Comparison of ENCODE assay signal across 14 cellular contexts in the genomic region with DNA sequence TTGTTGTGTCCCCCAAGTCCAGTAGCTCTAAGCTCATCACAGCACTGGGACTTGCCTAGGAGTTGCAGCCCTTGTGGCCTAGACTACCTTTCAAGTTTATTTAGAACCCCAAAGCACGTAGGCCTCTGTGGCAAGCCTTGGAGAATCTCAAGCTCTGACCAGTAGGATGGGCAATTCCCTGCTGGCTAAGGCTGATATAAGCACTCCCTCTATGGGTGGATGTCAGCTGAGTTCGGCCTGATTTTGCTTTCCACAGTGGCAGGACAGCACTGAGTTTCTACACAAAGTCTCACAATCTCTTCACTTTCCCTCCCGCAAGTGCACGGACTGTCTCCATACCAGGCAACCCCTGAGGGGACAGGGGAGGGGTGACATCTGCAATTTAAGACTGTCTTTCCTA.
DNase-seq lines count a peak whose midpoint lies in the region; ATAC-seq and TF ChIP-seq lines count a peak whose summit lies in the region.
"Had no signal": no experiment of that assay in that cellular context is flagged by ENCODE, and none has a peak within 500 bp of the region (broad histone marks: within the 10 kb centered on the region; RNA-seq: fewer than 3 reads in every experiment).

No MANE protein-coding gene starts in this region.

- H3K9me3 ChIP-seq in PC-9 (ENCODE audit: insufficient read depth, low read depth), result no peaks in the 10 kb centered on the region
- H3K9me3 ChIP-seq: BLaER1 had no signal

- BruUV-seq in PC-9 (replicated peaks; lab: Mats Ljungman, UMichigan), result no TSS peak

- H3K9me2 ChIP-seq in PC-9 (ENCODE audit: insufficient read depth), result peaks cover 5% of the 10 kb centered on the region; the same call in 1 of the 2 replicates

- no peaks in the 10 kb centered on the region for H3K9me3 Mint-ChIP-seq in glutamatergic neuron (ENCODE audit: unreplicated experiment)
- H3K9me3 Mint-ChIP-seq: stimulated activated naive CD8-positive, alpha-beta T cell treated with anti-CD3 and anti-CD28 coated beads, Interleukin-15, amount 100 ng/mL, for 72 hours had no signal

- no peaks in the 10 kb centered on the region for H3K4me1 Mint-ChIP-seq in glutamatergic neuron (ENCODE audit: low read depth, unreplicated experiment)
- H3K4me1 Mint-ChIP-seq: activated CD4-positive, alpha-beta T cell treated with anti-CD3 and anti-CD28 coated beads for 36 hours; stimulated activated naive CD8-positive, alpha-beta T cell treated with anti-CD3 and anti-CD28 coated beads, Interleukin-15, amount 100 ng/mL, for 72 hours had no signal

- POLR2A ChIA-PET in GM10248 (lab: Yijun Ruan, JAX), result no interaction called here
- POLR2A ChIA-PET in PC-9 (lab: Charles Lee; ENCODE audit: unreplicated experiment), result interaction anchor here (0.6 kb wide), 1 partner anchor 368 kb away, joined by 3 read pairs; no protein-coding TSS in a partner anchor

- no peak overlapping the region for H3K4me3 Mint-ChIP-seq in glutamatergic neuron (ENCODE audit: unreplicated experiment)
- H3K4me3 Mint-ChIP-seq: activated CD4-positive, alpha-beta T cell treated with anti-CD3 and anti-CD28 coated beads for 36 hours; stimulated activated naive CD8-positive, alpha-beta T cell treated with anti-CD3 and anti-CD28 coated beads, Interleukin-15, amount 100 ng/mL, for 72 hours had no signal

- TF ChIP-seq CTCF in 22Rv1 (IDR thresholded peaks at IDR 0.05) (peak; percentile 28), GM10248 (IDR thresholded peaks at IDR 0.05; ENCODE audit: control extremely low read depth, extremely low read depth, low read depth, missing control alignments) (peak; percentile 7), PC-9 (conservative IDR thresholded peaks at IDR 0.05) (0 out of 2 replicates have a peak, but pooled peaks have one; percentile 21), glutamatergic neuron (IDR thresholded peaks at IDR 0.05; ENCODE audit: partially characterized antibody, unreplicated experiment) (peak; percentile 24)

- H3K36me3 Mint-ChIP-seq in glutamatergic neuron (ENCODE audit: unreplicated experiment), result no peaks in the 10 kb centered on the region

- H3K27ac Mint-ChIP-seq in glutamatergic neuron (ENCODE audit: unreplicated experiment), result no peak overlapping the region
- H3K27ac Mint-ChIP-seq: activated CD4-positive, alpha-beta T cell treated with anti-CD3 and anti-CD28 coated beads for 36 hours had no signal

- H3K4me2 ChIP-seq in PC-9, result no peak overlapping the region
- H3K4me2 ChIP-seq: BLaER1 had no signal

- DNase-seq in GM10248 (ENCODE audit: extremely low spot score) (no peak), PC-9 (no peak), glutamatergic neuron (peak; percentile 22), NCI-H187 treated with DMSO at 0.1 percent for 48 hours (lab: John Stamatoyannopoulos, UW) (no peak), NOMO-1 treated with DMSO at 0.1 percent for 48 hours (lab: John Stamatoyannopoulos, UW; ENCODE audit: unreplicated experiment) (no peak), HCEC 1CT (no peak)
- DNase-seq: activated CD4-positive, alpha-beta T cell treated with anti-CD3 and anti-CD28 coated beads for 36 hours; foreskin melanocyte; NCI-H1436 treated with DMSO at 0.1 percent for 48 hours; stimulated activated naive CD8-positive, alpha-beta T cell treated with anti-CD3 and anti-CD28 coated beads, Interleukin-15, amount 100 ng/mL, for 72 hours had no signal

- no peaks in the 10 kb centered on the region for H3K27me3 Mint-ChIP-seq in glutamatergic neuron (ENCODE audit: unreplicated experiment)

- H3F3A ChIP-seq in PC-9 (ENCODE audit: insufficient read depth, low read depth), result no peaks in the 10 kb centered on the region

- no peak for ATAC-seq in GM18870 (IDR thresholded peaks at IDR 0.05; ENCODE audit: unreplicated experiment)
- ATAC-seq: activated CD4-positive, alpha-beta T cell treated with anti-CD3 and anti-CD28 coated beads for 36 hours; stimulated activated naive CD8-positive, alpha-beta T cell treated with anti-CD3 and anti-CD28 coated beads, Interleukin-15, amount 100 ng/mL, for 72 hours had no signal

- no peaks in the 10 kb centered on the region for H3K79me2 ChIP-seq in PC-9 (ENCODE audit: low read depth)
- H3K79me2 ChIP-seq: parathyroid adenoma had no signal

- H3K4me3 ChIP-seq in PC-9, result no peak overlapping the region
- H3K4me3 ChIP-seq: BLaER1 had no signal

- intact Hi-C loops in PC-9 (cut with micrococcal nuclease; ENCODE audit: unreplicated experiment), result no loop called here

- H3K36me3 ChIP-seq in PC-9 (ENCODE audit: low read depth), result no peaks in the 10 kb centered on the region
- H3K36me3 ChIP-seq: BLaER1 had no signal

- CTCF ChIA-PET in GM10248 (lab: Yijun Ruan, JAX), result interaction anchor here (0.7 to 1.2 kb wide), 4 partner anchors 13 to 53 kb away, joined by 3 to 4 read pairs (median 3); no protein-coding TSS in a partner anchor
- CTCF ChIA-PET in PC-9 (lab: Charles Lee), result no interaction called here

- H2AFZ ChIP-seq in PC-9, result no peak overlapping the region
- H2AFZ ChIP-seq: parathyroid adenoma had no signal

- H3K27me3 ChIP-seq in PC-9 (ENCODE audit: insufficient read depth, low read depth), result no peaks in the 10 kb centered on the region
- H3K27me3 ChIP-seq: BLaER1 had no signal

- H4K20me1 ChIP-seq in PC-9 (ENCODE audit: insufficient read depth), result no peaks in the 10 kb centered on the region
- H4K20me1 ChIP-seq: BLaER1 had no signal

- no peaks in the 10 kb centered on the region for H3K4me1 ChIP-seq in PC-9 (replicated peaks; ENCODE audit: insufficient read depth)
- H3K4me1 ChIP-seq: BLaER1, parathyroid adenoma had no signal

- H3K27ac ChIP-seq in 22Rv1 (no peak overlapping the region), PC-9 (no peak overlapping the region)
- H3K27ac ChIP-seq: BLaER1, parathyroid adenoma had no signal
